ENCODE assay signal across 23 cellular contexts in genomic region chrX:9431281-9431680, GRCh38.
"Had no signal": no experiment of that assay in that cellular context is flagged by ENCODE, and none has a peak within 500 bp of the region (broad histone marks: within the 10 kb centered on the region; RNA-seq: fewer than 3 reads in every experiment).

No MANE protein-coding gene starts in this region.

- ATAC-seq: HepG2 had no signal

- DNase-seq: IMR-90, Karpas-422, KG1, MG63, NCI-H1092, NCI-H1105 treated with DMSO at 0.1 percent for 48 hours, NCI-H1417 treated with DMSO at 0.1 percent for 48 hours, NCI-H146, NCI-H1694 treated with DMSO at 0.1 percent for 48 hours, NCI-H1930, NCI-H2081, NCI-H2107, NCI-H2227 treated with DMSO at 0.1 percent for 48 hours, NCI-H446, NCI-H510A, NCI-H524 treated with DMSO at 0.1 percent for 48 hours, NCI-H69, NCI-H774, Right ventricle myocardium superior, RPMI8226, SIG-M5 had no signal

- H3K4me1 ChIP-seq: SJSA1 had no signal

- H3K4me3 ChIP-seq: MG63, SJSA1 had no signal

- H3K27me3 ChIP-seq: MG63, SJSA1 had no signal

- H3K27ac ChIP-seq: SJSA1 had no signal
